Comparison of ENCODE assay signal across 8 cellular contexts in the genomic region with DNA sequence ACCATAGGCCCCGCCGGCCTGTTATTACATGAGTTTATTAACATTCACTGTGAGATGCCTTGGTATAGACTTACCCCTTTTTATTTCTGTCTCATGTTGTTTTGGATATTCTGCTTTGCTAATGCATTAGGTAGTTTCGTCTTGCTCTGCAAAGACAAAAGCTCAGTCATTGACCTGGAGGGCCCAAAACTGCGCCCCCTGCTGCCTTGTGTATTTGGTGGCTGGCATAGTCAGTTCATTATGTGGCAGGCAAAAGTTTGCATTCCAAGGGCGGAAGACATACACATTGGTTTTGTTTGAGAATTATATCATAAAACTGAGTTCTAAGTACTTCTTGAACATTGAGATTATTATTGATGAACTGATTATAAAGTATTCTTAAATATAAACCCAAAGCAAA.
DNase-seq lines count a peak whose midpoint lies in the region; ATAC-seq, FAIRE-seq and TF ChIP-seq lines count a peak whose summit lies in the region.

No MANE protein-coding gene starts in this region.

- no peak overlapping the region for H3K9ac ChIP-seq in KMS-11

- H2AFZ ChIP-seq in KMS-11 (ENCODE audit: low read depth), result no peak overlapping the region

- no peak overlapping the region for H3K4me3 ChIP-seq in KMS-11 (IDR thresholded peaks at IDR 0.05; ENCODE audit: insufficient read depth, low read depth, low read length)

- peak; percentile 60 for TF ChIP-seq CTCF in KMS-11 (conservative IDR thresholded peaks at IDR 0.05; ENCODE audit: low read depth, low read length)

- no peaks in the 10 kb centered on the region for H3K27me3 ChIP-seq in KMS-11 (ENCODE audit: insufficient read depth, low read depth)

- H3K4me2 ChIP-seq in KMS-11, result no peak overlapping the region

- H3K36me3 ChIP-seq in KMS-11 (ENCODE audit: insufficient read depth), result no peaks in the 10 kb centered on the region

- DNase-seq in ACHN (peak; percentile 51), frontal cortex (ENCODE audit: low spot score in 2 of 2) (no peak), putamen (ENCODE audit: low spot score) (no peak)
- peak in 2 of 3 experiments; percentile 5 to 9 for DNase-seq in activated CD8-positive, alpha-beta memory T cell treated with anti-CD3 and anti-CD28 coated beads for 48 hours (ENCODE audit: low read depth in 2 of 3, low spot score in 2 of 3)
- DNase-seq in stimulated activated CD4-positive, alpha-beta T cell treated with anti-CD3 and anti-CD28 coated beads, Interleukin-2, amount 100 ng/mL, for 48 hours, result peak; percentile 42 to 45

- no peaks in the 10 kb centered on the region for H3K4me1 ChIP-seq in KMS-11 (ENCODE audit: low read depth, poor library complexity, severe bottlenecking)

- no peaks in the 10 kb centered on the region for H3K79me2 ChIP-seq in KMS-11 (ENCODE audit: insufficient read depth, low read depth)

- in situ Hi-C loops in ACHN (cut with HindIII; ENCODE audit: low pct_ligation_motif_present, low pct_unique_long_range_greater_than_20kb, low sequenced_read_pairs), result no loop called here

- peak; percentile 40 for FAIRE-seq in frontal cortex (lab: Jason Lieb, UNC)

- ATAC-seq in HG03457 (IDR thresholded peaks at IDR 0.05; ENCODE audit: unreplicated experiment) (no peak), GM19351 (IDR thresholded peaks at IDR 0.05; ENCODE audit: unreplicated experiment) (no peak)

- no peak overlapping the region for H3K27ac ChIP-seq in KMS-11

- no peaks in the 10 kb centered on the region for H4K20me1 ChIP-seq in KMS-11 (ENCODE audit: insufficient read depth)

Comparison
In these comparisons a context has a peak if more than half of its experiments do, and no peak if none do; other contexts are left out.
1. DNase-seq: peak in ACHN (single experiment), activated CD8-positive, alpha-beta memory T cell treated with anti-CD3 and anti-CD28 coated beads for 48 hours (2 of 3) and stimulated activated CD4-positive, alpha-beta T cell treated with anti-CD3 and anti-CD28 coated beads, Interleukin-2, amount 100 ng/mL, for 48 hours (2 of 2); none in frontal cortex (0 of 2) and putamen (single experiment).